ENCODE assay signal across 15 cellular contexts in genomic region chr12:95143784-95144205, GRCh38.
A peak's percentile ranks its signal among the peaks of the same experiment; 100 is the strongest.
DNase-seq lines count a peak whose midpoint lies in the region; ATAC-seq and TF ChIP-seq lines count a peak whose summit lies in the region.
"Had no signal": no experiment of that assay in that cellular context is flagged by ENCODE, and none has a peak within 500 bp of the region (broad histone marks: within the 10 kb centered on the region; RNA-seq: fewer than 3 reads in every experiment).

No MANE protein-coding gene starts in this region.

- no peak overlapping the region for H2BK15ac ChIP-seq in mesenchymal stem cell (ENCODE audit: low read depth, poor library complexity, severe bottlenecking)

- H2AFZ ChIP-seq in mammary epithelial cell (ENCODE audit: low read depth, low read length) (no peak overlapping the region), mesenchymal stem cell (ENCODE audit: low read depth, low read length) (no peak overlapping the region)

- H4K91ac ChIP-seq in mesenchymal stem cell (ENCODE audit: low read length): no peak overlapping the region

- DNase-seq in breast epithelium (ENCODE audit: low spot score in 2 of 2) (no peak), mammary epithelial cell (no peak), fibroblast of pulmonary artery (ENCODE audit: low read depth) (peak; percentile 60), mesenchymal stem cell (peak; percentile 33), upper lobe of left lung (no peak), GM19240 (ENCODE audit: insufficient read length, low spot score) (no peak)
- DNase-seq in activated effector memory CD4-positive, alpha-beta T cell treated with Interleukin-2 at 50 U/mL for 16 hours: no peak
- DNase-seq: activated CD4-positive, alpha-beta T cell treated with anti-CD3 and anti-CD28 coated beads for 36 hours; COR-L47; naive thymus-derived CD4-positive, alpha-beta T cell; NCI-H1694; NCI-H526 treated with DMSO at 0.1 percent for 48 hours had no signal

- no peak overlapping the region for H2AK5ac ChIP-seq in mesenchymal stem cell (ENCODE audit: low read length, severe bottlenecking)

- H3K27ac ChIP-seq in breast epithelium (peak overlapping the region; percentile 9 to 44), mammary epithelial cell (ENCODE audit: insufficient read depth, low read depth, low read length) (no peak overlapping the region), mesenchymal stem cell (ENCODE audit: low read length, poor library complexity, severe bottlenecking) (no peak overlapping the region), upper lobe of left lung (peak overlapping the region in 3 of 4 donors; percentile 4 to 70 (median 66))

- peaks cover 0 to 11% of the 10 kb centered on the region in 2 donors for H3K4me1 ChIP-seq in breast epithelium
- H3K4me1 ChIP-seq in mammary epithelial cell (ENCODE audit: insufficient read depth, low read length): no peaks in the 10 kb centered on the region
- peaks cover 2% of the 10 kb centered on the region for H3K4me1 ChIP-seq in mesenchymal stem cell (ENCODE audit: control insufficient read depth, insufficient read depth, low read depth, low read length)
- peaks cover 15 to 30% (median 22%) of the 10 kb centered on the region in 4 donors for H3K4me1 ChIP-seq in upper lobe of left lung

- BruUV-seq in mammary epithelial cell (replicated peaks; lab: Mats Ljungman, UMichigan): no TSS peak

- TF ChIP-seq POLR2A in breast epithelium (IDR thresholded peaks at IDR 0.05) (no peak), upper lobe of left lung (IDR thresholded peaks at IDR 0.05) (no peak)

- ATAC-seq in upper lobe of left lung (ENCODE audit: low FRiP score in 2 of 2) (peak in 1 of 2 donors; percentile 26), HG03196 (IDR thresholded peaks at IDR 0.05; ENCODE audit: unreplicated experiment) (no peak)
- ATAC-seq: A549; activated CD4-positive, alpha-beta T cell treated with anti-CD3 and anti-CD28 coated beads for 36 hours; naive thymus-derived CD4-positive, alpha-beta T cell had no signal

- H3K4ac ChIP-seq in mesenchymal stem cell (ENCODE audit: low read depth in 1 of 2, low read length in 2 of 2): no peak overlapping the region

- H4K20me1 ChIP-seq in mammary epithelial cell (ENCODE audit: insufficient read depth, low read length): no peaks in the 10 kb centered on the region

- peaks cover 3% of the 10 kb centered on the region for H3K79me2 ChIP-seq in mammary epithelial cell (ENCODE audit: insufficient read depth, low read length)

- H3K4me3 ChIP-seq in breast epithelium (no peak overlapping the region), mammary epithelial cell (replicated peaks in 1 of 3; ENCODE audit: insufficient read depth in 1 of 3, low read depth in 2 of 3, low read length in 3 of 3) (no peak overlapping the region), fibroblast of pulmonary artery (replicated peaks; ENCODE audit: low read depth, low read length) (no peak overlapping the region), mesenchymal stem cell (ENCODE audit: insufficient read depth in 1 of 2, low read depth in 1 of 2, low read length in 2 of 2) (no peak overlapping the region), upper lobe of left lung (no peak overlapping the region)
- H3K4me3 ChIP-seq: A549, coronary artery had no signal

- dilution Hi-C loops in mammary epithelial cell (cut with HindIII; ENCODE audit: low sequenced_read_pairs): no loop called here

- no peak overlapping the region for H2BK12ac ChIP-seq in mesenchymal stem cell (ENCODE audit: low read length in 2 of 2)

- TF ChIP-seq EP300 in upper lobe of left lung (IDR thresholded peaks at IDR 0.05): no peak

- H3K9ac ChIP-seq in mammary epithelial cell (ENCODE audit: insufficient read depth, low read length): no peak overlapping the region
- H3K9ac ChIP-seq in mesenchymal stem cell (ENCODE audit: low read length): no peak overlapping the region

- in situ Hi-C loops in mammary epithelial cell (cut with MboI; ENCODE audit: low sequenced_read_pairs in 2 of 2): no loop called here

- H3K36me3 ChIP-seq in breast epithelium (no peaks in the 10 kb centered on the region), mammary epithelial cell (ENCODE audit: insufficient read depth, low read length) (peaks cover 6% of the 10 kb centered on the region), mesenchymal stem cell (ENCODE audit: control insufficient read depth in 1 of 2, insufficient read depth in 2 of 2, low read depth in 1 of 2, low read length in 2 of 2) (peaks cover 0 to 22% of the 10 kb centered on the region in 2 experiments), upper lobe of left lung (no peaks in the 10 kb centered on the region)

- intact Hi-C loops in breast epithelium (cut with DNase I; ENCODE audit: low total_unique reads): no loop called here
- intact Hi-C loops in mammary epithelial cell (cut with micrococcal nuclease): no loop called here

- no peak overlapping the region for H3K23ac ChIP-seq in mesenchymal stem cell (ENCODE audit: low read length in 2 of 2)

- no peaks in the 10 kb centered on the region for H3K9me3 ChIP-seq in breast epithelium
- no peaks in the 10 kb centered on the region for H3K9me3 ChIP-seq in mammary epithelial cell (replicated peaks; ENCODE audit: insufficient read depth, low read length)
- H3K9me3 ChIP-seq in mesenchymal stem cell (ENCODE audit: control insufficient read depth, low read length): no peaks in the 10 kb centered on the region
- H3K9me3 ChIP-seq in upper lobe of left lung: no peaks in the 10 kb centered on the region
- H3K9me3 ChIP-seq: A549 had no signal

- no peak overlapping the region for H2BK5ac ChIP-seq in mesenchymal stem cell (ENCODE audit: low read depth, low read length, poor library complexity, severe bottlenecking)

- WGBS in mammary epithelial cell (ENCODE audit: low coverage, missing lambda C conversion rate): 59% methylated on average over 3 of the region's 3 CpGs
- 42% methylated on average over 3 of the region's 3 CpGs for WGBS in mesenchymal stem cell
- 39 to 55% methylated on average over 3 of the region's 3 CpGs for WGBS in upper lobe of left lung, 2 donors

- H3K27me3 ChIP-seq in breast epithelium (no peaks in the 10 kb centered on the region), mammary epithelial cell (ENCODE audit: insufficient read depth, low read length) (no peaks in the 10 kb centered on the region), mesenchymal stem cell (ENCODE audit: control insufficient read depth in 1 of 2, insufficient read depth in 1 of 2, low read length in 2 of 2) (no peaks in the 10 kb centered on the region), upper lobe of left lung (no peaks in the 10 kb centered on the region)

- CTCF ChIA-PET in mammary epithelial cell (lab: Charles Lee; ENCODE audit: low non-redundant PET): no interaction called here

- no peak overlapping the region for H2BK120ac ChIP-seq in mesenchymal stem cell (ENCODE audit: low read depth, low read length)

- no peak overlapping the region for H3K18ac ChIP-seq in mesenchymal stem cell (ENCODE audit: low read depth in 1 of 2, low read length in 2 of 2)

- H3K14ac ChIP-seq in mesenchymal stem cell (ENCODE audit: low read length in 2 of 2): no peak overlapping the region

- H3K4me2 ChIP-seq in mammary epithelial cell (ENCODE audit: insufficient read depth, low read depth, low read length) (no peak overlapping the region), mesenchymal stem cell (ENCODE audit: low read length, poor library complexity, severe bottlenecking) (no peak overlapping the region)
- H3K4me2 ChIP-seq: A549 had no signal

- H4K8ac ChIP-seq in mesenchymal stem cell (ENCODE audit: low read length): no peak overlapping the region

- H3K79me1 ChIP-seq in mesenchymal stem cell (replicated peaks; ENCODE audit: low read length, poor library complexity, severe bottlenecking): peaks cover 8% of the 10 kb centered on the region

- TF ChIP-seq CTCF in breast epithelium (IDR thresholded peaks at IDR 0.05) (no peak), mammary epithelial cell (conservative IDR thresholded peaks at IDR 0.05 in 1 of 2, IDR thresholded peaks at IDR 0.05 in 1 of 2; ENCODE audit: extremely low read depth in 1 of 2, insufficient read depth in 1 of 2, low read depth in 1 of 2, low read length in 2 of 2) (no peak), fibroblast of pulmonary artery (IDR thresholded peaks at IDR 0.05; ENCODE audit: low read length, missing control alignments) (no peak), upper lobe of left lung (IDR thresholded peaks at IDR 0.05) (no peak)

Comparison
In these comparisons a context has a peak if more than half of its experiments do, and no peak if none do; other contexts are left out.
1. H3K27ac ChIP-seq: peak in breast epithelium (2 of 2) and upper lobe of left lung (3 of 4); none in mammary epithelial cell (single experiment) and mesenchymal stem cell (single experiment).
2. DNase-seq: peak in fibroblast of pulmonary artery (single experiment) and mesenchymal stem cell (single experiment); none in breast epithelium (0 of 2), mammary epithelial cell (single experiment), upper lobe of left lung (0 of 2), activated effector memory CD4-positive, alpha-beta T cell treated with Interleukin-2 at 50 U/mL for 16 hours (single experiment) and GM19240 (single experiment).